ENCODE assay signal across 9 cellular contexts in the genomic region with DNA sequence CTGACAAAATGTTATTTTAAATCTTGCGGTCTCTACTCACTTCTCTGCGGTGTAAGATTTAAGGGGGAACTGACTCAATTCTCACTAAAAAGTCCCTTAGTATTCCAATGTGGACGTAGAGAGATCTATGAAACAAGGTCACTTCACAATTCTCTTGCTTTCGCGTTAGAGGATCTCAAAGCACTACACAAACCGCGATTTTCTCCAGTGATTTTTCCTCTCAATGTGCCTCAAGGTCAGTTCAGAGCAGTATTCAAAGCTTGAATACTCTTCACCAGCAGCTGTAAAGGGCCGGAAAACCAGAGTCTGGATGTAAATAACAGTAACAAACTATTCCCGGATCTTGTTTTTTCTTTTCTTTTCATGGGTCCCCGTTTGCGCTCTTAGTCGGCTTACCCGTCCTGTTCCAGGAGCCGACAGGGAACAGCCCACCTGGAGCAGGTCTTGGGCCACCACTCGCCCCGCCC.
DNase-seq lines count a peak whose midpoint lies in the region; ATAC-seq, FAIRE-seq and TF ChIP-seq lines count a peak whose summit lies in the region.
"Had no signal": no experiment of that assay in that cellular context is flagged by ENCODE, and none has a peak within 500 bp of the region (broad histone marks: within the 10 kb centered on the region; RNA-seq: fewer than 3 reads in every experiment).

No MANE protein-coding gene starts in this region.

- no peak overlapping the region for H2BK20ac ChIP-seq in H1 (ENCODE audit: low read length)

- H3K4me3 Mint-ChIP-seq in MCF 10A (ENCODE audit: unreplicated experiment) (no peak overlapping the region), type B pancreatic cell (no peak overlapping the region)
- H3K4me3 Mint-ChIP-seq: naive thymus-derived CD8-positive, alpha-beta T cell had no signal

- H2AK5ac ChIP-seq in H1 (ENCODE audit: low read depth, low read length): no peak overlapping the region

- H2BK5ac ChIP-seq in H1 (ENCODE audit: low read depth, low read length): no peak overlapping the region

- H3K9me3 ChIP-seq in breast epithelium (no peaks in the 10 kb centered on the region), H1 (ENCODE audit: insufficient read depth in 2 of 2, low read depth in 1 of 2, low read length in 1 of 2) (no peaks in the 10 kb centered on the region), mucosa of rectum (ENCODE audit: control insufficient read depth in 2 of 2, low read length in 2 of 2) (no peaks in the 10 kb centered on the region), vagina (no peaks in the 10 kb centered on the region)

- peak overlapping the region; percentile 89; the same call in 1 of the 2 replicates for H2AFZ ChIP-seq in H1 (ENCODE audit: low read length)

- no peak overlapping the region for H3K14ac ChIP-seq in H1 (ENCODE audit: insufficient read length)

- no TSS peak for BruUV-seq in MCF 10A (replicated peaks; lab: Mats Ljungman, UMichigan)

- peaks cover 10% of the 10 kb centered on the region for H3K23me2 ChIP-seq in H1 (ENCODE audit: low read depth, low read length)

- POLR2A ChIA-PET in MCF 10A (lab: Yijun Ruan, JAX): interaction anchor here (0.6 kb wide), 1 partner anchor 12 kb away, joined by 3 read pairs; no protein-coding TSS in a partner anchor
- POLR2A ChIA-PET in H1 (lab: Charles Lee; ENCODE audit: partially characterized antibody): no interaction called here

- no peak for TF ChIP-seq EP300 in H1 (IDR thresholded peaks at IDR 0.05; ENCODE audit: borderline replicate concordance in 1 of 2, low read depth in 2 of 2, low read length in 2 of 2)

- no peak overlapping the region for H2BK120ac ChIP-seq in H1 (replicated peaks; ENCODE audit: low read depth, low read length)

- no peak overlapping the region for H2BK12ac ChIP-seq in H1 (ENCODE audit: low read depth, low read length)

- no peak for ATAC-seq in GM21390 (IDR thresholded peaks at IDR 0.05; ENCODE audit: unreplicated experiment)

- peak overlapping the region; percentile 69 to 78 for H3K4me2 ChIP-seq in H1 (ENCODE audit: insufficient read depth in 1 of 2, low read depth in 2 of 2, low read length in 2 of 2)

- peaks cover 0 to 7% of the 10 kb centered on the region in 2 donors for H3K27me3 ChIP-seq in breast epithelium
- peaks cover 24 to 51% (median 44%) of the 10 kb centered on the region in 4 experiments for H3K27me3 ChIP-seq in H1 (replicated peaks in 1 of 4; ENCODE audit: control insufficient read depth in 3 of 4, extremely low read depth in 1 of 4, insufficient read depth in 3 of 4, low read length in 3 of 4)
- peaks cover 22 to 40% of the 10 kb centered on the region in 2 donors for H3K27me3 ChIP-seq in mucosa of rectum (ENCODE audit: control insufficient read depth in 2 of 2, insufficient read depth in 2 of 2, low read length in 2 of 2)
- no peaks in the 10 kb centered on the region for H3K27me3 ChIP-seq in vagina

- H3K18ac ChIP-seq in H1 (ENCODE audit: extremely low read depth, low read length): no peak overlapping the region

- no peaks in the 10 kb centered on the region for H3K4me1 Mint-ChIP-seq in MCF 10A (ENCODE audit: insufficient read depth, unreplicated experiment)
- peaks cover 10% of the 10 kb centered on the region for H3K4me1 Mint-ChIP-seq in type B pancreatic cell (ENCODE audit: unreplicated experiment)

- no peak overlapping the region for H3K27ac Mint-ChIP-seq in MCF 10A (ENCODE audit: low read depth, unreplicated experiment)
- H3K27ac Mint-ChIP-seq in type B pancreatic cell: no peak overlapping the region
- H3K27ac Mint-ChIP-seq: naive thymus-derived CD8-positive, alpha-beta T cell had no signal

- H3K9ac ChIP-seq in H1 (replicated peaks in 1 of 4; ENCODE audit: extremely low read depth in 1 of 4, low read depth in 3 of 4, low read length in 3 of 4) (no peak overlapping the region), mucosa of rectum (ENCODE audit: low read depth in 1 of 2, low read length in 2 of 2) (peak overlapping the region in 1 of 2 donors; percentile 2)

- no peaks in the 10 kb centered on the region for H3K36me3 ChIP-seq in breast epithelium
- no peaks in the 10 kb centered on the region for H3K36me3 ChIP-seq in H1 (ENCODE audit: control insufficient read depth in 2 of 4, insufficient read depth in 4 of 4, low read length in 3 of 4)
- no peaks in the 10 kb centered on the region for H3K36me3 ChIP-seq in mucosa of rectum (ENCODE audit: control insufficient read depth in 2 of 2, insufficient read depth in 2 of 2, low read length in 2 of 2)
- no peaks in the 10 kb centered on the region for H3K36me3 ChIP-seq in vagina

- FAIRE-seq in H1 (lab: Jason Lieb, UNC) (peak; percentile 58), D721Med (lab: Jason Lieb, UNC) (no peak)

- H4K91ac ChIP-seq in H1 (replicated peaks; ENCODE audit: insufficient read length, low read length): no peak overlapping the region

- H3K9me3 Mint-ChIP-seq in MCF 10A (ENCODE audit: unreplicated experiment) (no peaks in the 10 kb centered on the region), type B pancreatic cell (no peaks in the 10 kb centered on the region)

- H4K20me1 ChIP-seq in H1 (replicated peaks in 1 of 2; ENCODE audit: control insufficient read depth in 1 of 2, insufficient read depth in 2 of 2, low read length in 2 of 2): peaks cover 2 to 4% of the 10 kb centered on the region in 2 experiments

- WGBS in H1 (ENCODE audit: extremely low coverage in 1 of 2, insufficient coverage in 1 of 2, insufficient read length in 1 of 2, insufficient replicate concordance in 2 of 2, low coverage in 1 of 2, low lambda C conversion rate in 2 of 2, missing lambda C conversion rate in 1 of 2), 2 experiments: 11% methylated on average over 16 of the region's 16 CpGs; no CpG with 5 or more reads in 1 of the 2 experiments

- no peak for TF ChIP-seq RAD21 in H1 (IDR thresholded peaks at IDR 0.05 in 1 of 2, conservative IDR thresholded peaks at IDR 0.05 in 1 of 2; ENCODE audit: low read depth in 2 of 2, low read length in 2 of 2)

- H3K79me1 ChIP-seq in H1 (ENCODE audit: low read depth, low read length): no peaks in the 10 kb centered on the region

- no peak overlapping the region for H4K8ac ChIP-seq in H1 (ENCODE audit: extremely low read depth, insufficient read depth, low read length)

- H3K36me3 Mint-ChIP-seq in MCF 10A (ENCODE audit: insufficient read depth, unreplicated experiment): no peaks in the 10 kb centered on the region
- H3K36me3 Mint-ChIP-seq in type B pancreatic cell: no peaks in the 10 kb centered on the region

- H3K4me3 ChIP-seq in breast epithelium (peak overlapping the region; percentile 50 to 62 (median 59)), H1 (ENCODE audit: extremely low read depth in 1 of 4, insufficient read depth in 2 of 4, low read depth in 3 of 4, low read length in 4 of 4) (peak overlapping the region; percentile 52 to 69 (median 62); a peak in 7 of 8 replicates), mucosa of rectum (ENCODE audit: low read length in 2 of 2) (peak overlapping the region; percentile 54 to 75), vagina (peak overlapping the region; percentile 49 to 53)

- no peak overlapping the region for H3K23ac ChIP-seq in H1 (ENCODE audit: insufficient read length)

- peaks cover 17% of the 10 kb centered on the region for H3K27me3 Mint-ChIP-seq in MCF 10A (ENCODE audit: insufficient read depth, unreplicated experiment)
- H3K27me3 Mint-ChIP-seq in type B pancreatic cell: peaks cover 21% of the 10 kb centered on the region

- CTCF ChIA-PET in MCF 10A (lab: Yijun Ruan, JAX) (interaction anchor here (0.5 kb wide), 1 partner anchor 533 kb away, joined by 3 read pairs; no protein-coding TSS in a partner anchor), H1 (lab: Charles Lee; ENCODE audit: partially characterized antibody) (interaction anchor here (0.7 to 1.6 kb wide), 6 partner anchors 352 to 556 kb away, joined by 3 to 5 read pairs (median 4); no protein-coding TSS in a partner anchor)

- H4K5ac ChIP-seq in H1 (ENCODE audit: insufficient read length, low read depth, low read length): no peak overlapping the region

- H3K27ac ChIP-seq in breast epithelium (peak overlapping the region in 1 of 2 donors; percentile 56), H1 (ENCODE audit: low read depth, low read length) (no peak overlapping the region), mucosa of rectum (ENCODE audit: low read depth in 2 of 2, low read length in 2 of 2) (no peak overlapping the region), vagina (peak overlapping the region; percentile 67)

- TF ChIP-seq CTCF in breast epithelium (IDR thresholded peaks at IDR 0.05) (no peak), MCF 10A (IDR thresholded peaks at IDR 0.05; ENCODE audit: unreplicated experiment) (no peak), H1 (IDR thresholded peaks at IDR 0.05; ENCODE audit: control extremely low read depth in 1 of 3, insufficient read depth in 1 of 3, low read depth in 1 of 3, low read length in 3 of 3) (no peak), vagina (IDR thresholded peaks at IDR 0.05) (no peak), type B pancreatic cell (conservative IDR thresholded peaks at IDR 0.05) (no peak), D721Med (IDR thresholded peaks at IDR 0.05; ENCODE audit: insufficient read depth, missing control alignments) (no peak)

- TF ChIP-seq POLR2A in breast epithelium (IDR thresholded peaks at IDR 0.05): no peak
- no peak for TF ChIP-seq POLR2A in H1 (IDR thresholded peaks at IDR 0.05; ENCODE audit: control extremely low read depth in 1 of 2, low read depth in 2 of 2, low read length in 2 of 2)
- no peak for TF ChIP-seq POLR2A in vagina (IDR thresholded peaks at IDR 0.05)

- intact Hi-C loops in breast epithelium (cut with DNase I; ENCODE audit: low total_unique reads) (loop anchor here (10.0 kb wide), 1 partner anchor 554 kb away; no protein-coding TSS in a partner anchor), MCF 10A (cut with micrococcal nuclease) (loop anchor here (5.0 kb wide), 1 partner anchor 542 kb away; no protein-coding TSS in a partner anchor), vagina (cut with DNase I) (loop anchor here (10.0 kb wide), 1 partner anchor 534 kb away; no protein-coding TSS in a partner anchor)

- H3K4me1 ChIP-seq in breast epithelium (no peaks in the 10 kb centered on the region), H1 (replicated peaks in 1 of 4; ENCODE audit: control insufficient read depth in 3 of 4, insufficient read depth in 4 of 4, low read length in 3 of 4) (peaks cover 6 to 26% (median 15%) of the 10 kb centered on the region in 4 experiments), mucosa of rectum (ENCODE audit: control insufficient read depth in 2 of 2, insufficient read depth in 2 of 2, low read length in 2 of 2) (peaks cover 14 to 20% of the 10 kb centered on the region in 2 donors), vagina (peaks cover 26% of the 10 kb centered on the region)

- no peaks in the 10 kb centered on the region for H3K79me2 ChIP-seq in H1 (ENCODE audit: control insufficient read depth in 1 of 2, insufficient read depth in 2 of 2, low read length in 2 of 2)

- no peak overlapping the region for H3K56ac ChIP-seq in H1 (replicated peaks; ENCODE audit: insufficient read length, low read depth, low read length)

- DNase-seq in breast epithelium (ENCODE audit: low spot score in 2 of 2) (peak in 1 of 2 donors; percentile 34), MCF 10A (ENCODE audit: unreplicated experiment) (no peak), H1 (ENCODE audit: low read depth in 1 of 2, low spot score in 2 of 2) (peak; percentile 38 to 82), vagina (ENCODE audit: extremely low spot score in 2 of 2) (no peak), type B pancreatic cell (ENCODE audit: extremely low spot score, unreplicated experiment) (no peak), D721Med (ENCODE audit: insufficient read length, low spot score) (no peak)

- H2BK15ac ChIP-seq in H1 (ENCODE audit: low read length): no peak overlapping the region

- no peak overlapping the region for H3K4ac ChIP-seq in H1 (replicated peaks; ENCODE audit: insufficient read length, low read depth, low read length)

Comparison
In these comparisons a context has a peak if more than half of its experiments do, and no peak if none do; other contexts are left out.
1. DNase-seq: peak in H1 (2 of 2); none in MCF 10A (single experiment), vagina (0 of 2), type B pancreatic cell (single experiment) and D721Med (single experiment).
2. Peak in every context shown above with its lines, with median percentiles within 50 percentile points of each other: H3K4me3 ChIP-seq.